In the genomic region with DNA sequence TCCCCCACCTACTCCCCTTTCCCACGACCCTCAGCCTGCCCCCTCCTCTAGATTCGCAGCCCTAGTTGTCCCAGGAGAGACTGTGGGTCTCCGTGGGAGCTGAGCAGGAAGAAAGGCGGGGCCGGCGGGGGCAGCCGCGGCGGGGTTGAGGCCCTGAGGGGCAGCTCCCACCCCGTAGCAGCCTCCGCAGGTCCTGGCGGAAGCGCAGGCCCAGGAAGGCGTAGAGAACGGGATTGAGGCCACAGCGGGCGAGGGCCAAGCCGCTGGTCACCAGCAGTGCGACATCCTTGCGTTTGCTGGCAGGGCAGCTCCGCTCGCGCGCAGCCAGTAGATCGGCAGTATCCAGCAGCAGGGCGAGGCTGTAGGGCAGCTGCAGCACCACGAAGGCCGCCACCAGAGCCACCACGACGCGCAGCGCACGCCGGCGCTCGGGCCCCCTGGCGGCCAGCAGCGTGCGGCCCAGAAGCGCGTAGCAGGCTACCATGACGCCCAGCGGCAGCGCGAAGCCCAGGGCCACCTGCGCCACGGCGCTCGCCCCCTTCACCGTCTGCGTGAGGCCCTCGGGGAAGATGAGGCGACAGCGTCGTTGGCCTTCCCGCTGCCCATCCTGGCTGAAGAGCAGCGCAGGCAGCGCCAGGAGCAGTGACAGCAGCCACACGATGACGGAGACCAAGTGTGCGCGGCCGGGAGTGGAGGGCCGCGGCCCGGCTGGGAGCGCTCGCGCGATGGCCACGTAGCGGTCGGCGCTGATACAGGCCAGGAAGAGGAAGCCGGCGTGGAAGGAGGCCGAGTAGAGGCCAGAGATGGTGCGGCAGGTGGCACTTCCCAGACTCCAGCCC, we compare ENCODE assay signal across 1 cellular context.
TF ChIP-seq lines count a peak whose summit lies in the region.

No MANE protein-coding gene starts in this region.

TF ChIP-seq in GM12878, 131 proteins besides CTCF, POLR2A, EP300 and RAD21 (continued from another document and continues in another):
- TF ChIP-seq, protein P1, sequence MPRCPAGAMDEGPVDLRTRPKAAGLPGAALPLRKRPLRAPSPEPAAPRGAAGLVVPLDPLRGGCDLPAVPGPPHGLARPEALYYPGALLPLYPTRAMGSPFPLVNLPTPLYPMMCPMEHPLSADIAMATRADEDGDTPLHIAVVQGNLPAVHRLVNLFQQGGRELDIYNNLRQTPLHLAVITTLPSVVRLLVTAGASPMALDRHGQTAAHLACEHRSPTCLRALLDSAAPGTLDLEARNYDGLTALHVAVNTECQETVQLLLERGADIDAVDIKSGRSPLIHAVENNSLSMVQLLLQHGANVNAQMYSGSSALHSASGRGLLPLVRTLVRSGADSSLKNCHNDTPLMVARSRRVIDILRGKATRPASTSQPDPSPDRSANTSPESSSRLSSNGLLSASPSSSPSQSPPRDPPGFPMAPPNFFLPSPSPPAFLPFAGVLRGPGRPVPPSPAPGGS (IDR thresholded peaks at IDR 0.05; ENCODE audit: borderline replicate concordance, insufficient read depth, low read depth, low read length, poor library complexity, severe bottlenecking) = no peak
- TF ChIP-seq FOS (IDR thresholded peaks at IDR 0.05; ENCODE audit: borderline replicate concordance, extremely low read depth, insufficient read length) (no peak), CBFB (IDR thresholded peaks at IDR 0.05; ENCODE audit: low read depth) (no peak), HCFC1 (IDR thresholded peaks at IDR 0.05; ENCODE audit: low read length) (peak; percentile 32), PAX5 (IDR thresholded peaks at IDR 0.05; ENCODE audit: borderline replicate concordance, low read depth, low read length) (peak; percentile 46; the same call in 1 of the 2 replicates), HDGF (IDR thresholded peaks at IDR 0.05) (peak; percentile 94), WRNIP1 (IDR thresholded peaks at IDR 0.05; ENCODE audit: borderline replicate concordance, low read depth, low read length) (no peak), PML (IDR thresholded peaks at IDR 0.05; ENCODE audit: low read length) (no peak), CBX5 (IDR thresholded peaks at IDR 0.05; ENCODE audit: low read depth) (no peak), HDAC2 (IDR thresholded peaks at IDR 0.05) (peak; percentile 80; the same call in 1 of the 2 replicates), EZH2 (IDR thresholded peaks at IDR 0.05; ENCODE audit: borderline replicate concordance, control insufficient read depth, low read depth, low read length) (no peak), SPI1 (IDR thresholded peaks at IDR 0.05; ENCODE audit: borderline replicate concordance, insufficient read depth, low read depth, low read length) (no peak), CEBPB (IDR thresholded peaks at IDR 0.05; ENCODE audit: borderline replicate concordance in 1 of 2, low read depth in 2 of 2, low read length in 2 of 2) (no peak), ZNF207 (IDR thresholded peaks at IDR 0.05; ENCODE audit: borderline replicate concordance) (0 out of 2 replicates have a peak, but pooled peaks have one; percentile 49), SP1 (IDR thresholded peaks at IDR 0.05; ENCODE audit: low read depth, low read length) (no peak), MXI1 (IDR thresholded peaks at IDR 0.05; ENCODE audit: low read depth, low read length) (peak; percentile 70), BRCA1 (IDR thresholded peaks at IDR 0.05; ENCODE audit: low read depth, low read length) (no peak), TARDBP (IDR thresholded peaks at IDR 0.05; ENCODE audit: borderline replicate concordance) (no peak), TCF12 (IDR thresholded peaks at IDR 0.05; ENCODE audit: low read depth, low read length) (peak; percentile 77), NFYA (IDR thresholded peaks at IDR 0.05; ENCODE audit: borderline replicate concordance, low read depth, low read length) (no peak), KDM1A (IDR thresholded peaks at IDR 0.05; ENCODE audit: borderline replicate concordance) (no peak), MYB (IDR thresholded peaks at IDR 0.05; ENCODE audit: borderline replicate concordance, low read depth, low read length) (no peak), FOXK2 (IDR thresholded peaks at IDR 0.05) (no peak), SMARCA5 (IDR thresholded peaks at IDR 0.05) (peak; percentile 99), TCF3 (IDR thresholded peaks at IDR 0.05; ENCODE audit: borderline replicate concordance, insufficient read depth, low read depth, low read length) (peak; percentile 86), HDAC6 (IDR thresholded peaks at IDR 0.05; ENCODE audit: unreplicated experiment) (peak; percentile 38), NFIC (IDR thresholded peaks at IDR 0.05; ENCODE audit: low read depth, low read length) (no peak), SREBF2 (IDR thresholded peaks at IDR 0.05; ENCODE audit: low read length) (no peak), BHLHE40 (IDR thresholded peaks at IDR 0.05; ENCODE audit: borderline replicate concordance in 1 of 2, low read depth in 2 of 2, low read length in 1 of 2) (peak; percentile 45 to 83; a peak in 3 of 4 replicates), ZNF274 (IDR thresholded peaks at IDR 0.05; ENCODE audit: insufficient read depth, insufficient read length) (no peak), ATF7 (IDR thresholded peaks at IDR 0.05; ENCODE audit: low read depth) (no peak), EED (IDR thresholded peaks at IDR 0.05; ENCODE audit: low read depth) (0 out of 2 replicates have a peak, but pooled peaks have one; percentile 19), EGR1 (IDR thresholded peaks at IDR 0.05; ENCODE audit: borderline replicate concordance in 1 of 2, low read depth in 2 of 2, low read length in 2 of 2) (0 out of 3 replicates have a peak, but pooled peaks of 1 of the 2 experiments have one; percentile 33), STAT3 (IDR thresholded peaks at IDR 0.05; ENCODE audit: low read depth, low read length) (no peak), SREBF1 (IDR thresholded peaks at IDR 0.05; ENCODE audit: low read length) (no peak), IKZF2 (IDR thresholded peaks at IDR 0.05) (peak; percentile 70 to 73), MTA2 (IDR thresholded peaks at IDR 0.05; ENCODE audit: low read depth) (peak; percentile 37; the same call in 1 of the 2 replicates), NR2F1 (conservative IDR thresholded peaks at IDR 0.05) (no peak; the same call in none of the 2 replicates), TBL1XR1 (IDR thresholded peaks at IDR 0.05; ENCODE audit: low read depth, low read length) (no peak), IRF4 (IDR thresholded peaks at IDR 0.05; ENCODE audit: low read depth, low read length) (peak; percentile 19; the same call in 1 of the 2 replicates), MEF2A (IDR thresholded peaks at IDR 0.05; ENCODE audit: insufficient read depth, low read depth, low read length) (0 out of 2 replicates have a peak, but pooled peaks have one; percentile 48), CREB1 (IDR thresholded peaks at IDR 0.05; ENCODE audit: low read depth) (no peak), ESRRA (IDR thresholded peaks at IDR 0.05; ENCODE audit: low read length) (no peak), ZNF217 (IDR thresholded peaks at IDR 0.05) (peak; percentile 78)
- TF ChIP-seq, protein P2, sequence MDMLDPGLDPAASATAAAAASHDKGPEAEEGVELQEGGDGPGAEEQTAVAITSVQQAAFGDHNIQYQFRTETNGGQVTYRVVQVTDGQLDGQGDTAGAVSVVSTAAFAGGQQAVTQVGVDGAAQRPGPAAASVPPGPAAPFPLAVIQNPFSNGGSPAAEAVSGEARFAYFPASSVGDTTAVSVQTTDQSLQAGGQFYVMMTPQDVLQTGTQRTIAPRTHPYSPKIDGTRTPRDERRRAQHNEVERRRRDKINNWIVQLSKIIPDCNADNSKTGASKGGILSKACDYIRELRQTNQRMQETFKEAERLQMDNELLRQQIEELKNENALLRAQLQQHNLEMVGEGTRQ (IDR thresholded peaks at IDR 0.05; ENCODE audit: borderline replicate concordance, low read depth, low read length) = no peak
- TF ChIP-seq, protein P3, sequence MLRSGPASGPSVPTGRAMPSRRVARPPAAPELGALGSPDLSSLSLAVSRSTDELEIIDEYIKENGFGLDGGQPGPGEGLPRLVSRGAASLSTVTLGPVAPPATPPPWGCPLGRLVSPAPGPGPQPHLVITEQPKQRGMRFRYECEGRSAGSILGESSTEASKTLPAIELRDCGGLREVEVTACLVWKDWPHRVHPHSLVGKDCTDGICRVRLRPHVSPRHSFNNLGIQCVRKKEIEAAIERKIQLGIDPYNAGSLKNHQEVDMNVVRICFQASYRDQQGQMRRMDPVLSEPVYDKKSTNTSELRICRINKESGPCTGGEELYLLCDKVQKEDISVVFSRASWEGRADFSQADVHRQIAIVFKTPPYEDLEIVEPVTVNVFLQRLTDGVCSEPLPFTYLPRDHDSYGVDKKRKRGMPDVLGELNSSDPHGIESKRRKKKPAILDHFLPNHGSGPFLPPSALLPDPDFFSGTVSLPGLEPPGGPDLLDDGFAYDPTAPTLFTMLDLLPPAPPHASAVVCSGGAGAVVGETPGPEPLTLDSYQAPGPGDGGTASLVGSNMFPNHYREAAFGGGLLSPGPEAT (IDR thresholded peaks at IDR 0.05; ENCODE audit: low read depth) = peak; percentile 54; the same call in 1 of the 2 replicates
- TF ChIP-seq, protein P4, sequence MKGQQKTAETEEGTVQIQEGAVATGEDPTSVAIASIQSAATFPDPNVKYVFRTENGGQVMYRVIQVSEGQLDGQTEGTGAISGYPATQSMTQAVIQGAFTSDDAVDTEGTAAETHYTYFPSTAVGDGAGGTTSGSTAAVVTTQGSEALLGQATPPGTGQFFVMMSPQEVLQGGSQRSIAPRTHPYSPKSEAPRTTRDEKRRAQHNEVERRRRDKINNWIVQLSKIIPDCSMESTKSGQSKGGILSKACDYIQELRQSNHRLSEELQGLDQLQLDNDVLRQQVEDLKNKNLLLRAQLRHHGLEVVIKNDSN (IDR thresholded peaks at IDR 0.05; ENCODE audit: borderline replicate concordance, extremely low read length, insufficient read depth, low read depth, low read length) = no peak
- TF ChIP-seq, protein P5, sequence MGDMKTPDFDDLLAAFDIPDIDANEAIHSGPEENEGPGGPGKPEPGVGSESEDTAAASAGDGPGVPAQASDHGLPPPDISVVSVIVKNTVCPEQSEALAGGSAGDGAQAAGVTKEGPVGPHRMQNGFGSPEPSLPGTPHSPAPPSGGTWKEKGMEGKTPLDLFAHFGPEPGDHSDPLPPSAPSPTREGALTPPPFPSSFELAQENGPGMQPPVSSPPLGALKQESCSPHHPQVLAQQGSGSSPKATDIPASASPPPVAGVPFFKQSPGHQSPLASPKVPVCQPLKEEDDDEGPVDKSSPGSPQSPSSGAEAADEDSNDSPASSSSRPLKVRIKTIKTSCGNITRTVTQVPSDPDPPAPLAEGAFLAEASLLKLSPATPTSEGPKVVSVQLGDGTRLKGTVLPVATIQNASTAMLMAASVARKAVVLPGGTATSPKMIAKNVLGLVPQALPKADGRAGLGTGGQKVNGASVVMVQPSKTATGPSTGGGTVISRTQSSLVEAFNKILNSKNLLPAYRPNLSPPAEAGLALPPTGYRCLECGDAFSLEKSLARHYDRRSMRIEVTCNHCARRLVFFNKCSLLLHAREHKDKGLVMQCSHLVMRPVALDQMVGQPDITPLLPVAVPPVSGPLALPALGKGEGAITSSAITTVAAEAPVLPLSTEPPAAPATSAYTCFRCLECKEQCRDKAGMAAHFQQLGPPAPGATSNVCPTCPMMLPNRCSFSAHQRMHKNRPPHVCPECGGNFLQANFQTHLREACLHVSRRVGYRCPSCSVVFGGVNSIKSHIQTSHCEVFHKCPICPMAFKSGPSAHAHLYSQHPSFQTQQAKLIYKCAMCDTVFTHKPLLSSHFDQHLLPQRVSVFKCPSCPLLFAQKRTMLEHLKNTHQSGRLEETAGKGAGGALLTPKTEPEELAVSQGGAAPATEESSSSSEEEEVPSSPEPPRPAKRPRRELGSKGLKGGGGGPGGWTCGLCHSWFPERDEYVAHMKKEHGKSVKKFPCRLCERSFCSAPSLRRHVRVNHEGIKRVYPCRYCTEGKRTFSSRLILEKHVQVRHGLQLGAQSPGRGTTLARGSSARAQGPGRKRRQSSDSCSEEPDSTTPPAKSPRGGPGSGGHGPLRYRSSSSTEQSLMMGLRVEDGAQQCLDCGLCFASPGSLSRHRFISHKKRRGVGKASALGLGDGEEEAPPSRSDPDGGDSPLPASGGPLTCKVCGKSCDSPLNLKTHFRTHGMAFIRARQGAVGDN (IDR thresholded peaks at IDR 0.05) = peak; percentile 99
- TF ChIP-seq, protein P6, sequence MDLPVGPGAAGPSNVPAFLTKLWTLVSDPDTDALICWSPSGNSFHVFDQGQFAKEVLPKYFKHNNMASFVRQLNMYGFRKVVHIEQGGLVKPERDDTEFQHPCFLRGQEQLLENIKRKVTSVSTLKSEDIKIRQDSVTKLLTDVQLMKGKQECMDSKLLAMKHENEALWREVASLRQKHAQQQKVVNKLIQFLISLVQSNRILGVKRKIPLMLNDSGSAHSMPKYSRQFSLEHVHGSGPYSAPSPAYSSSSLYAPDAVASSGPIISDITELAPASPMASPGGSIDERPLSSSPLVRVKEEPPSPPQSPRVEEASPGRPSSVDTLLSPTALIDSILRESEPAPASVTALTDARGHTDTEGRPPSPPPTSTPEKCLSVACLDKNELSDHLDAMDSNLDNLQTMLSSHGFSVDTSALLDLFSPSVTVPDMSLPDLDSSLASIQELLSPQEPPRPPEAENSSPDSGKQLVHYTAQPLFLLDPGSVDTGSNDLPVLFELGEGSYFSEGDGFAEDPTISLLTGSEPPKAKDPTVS (IDR thresholded peaks at IDR 0.05; ENCODE audit: low read depth, low read length) = no peak
- TF ChIP-seq, protein P7, sequence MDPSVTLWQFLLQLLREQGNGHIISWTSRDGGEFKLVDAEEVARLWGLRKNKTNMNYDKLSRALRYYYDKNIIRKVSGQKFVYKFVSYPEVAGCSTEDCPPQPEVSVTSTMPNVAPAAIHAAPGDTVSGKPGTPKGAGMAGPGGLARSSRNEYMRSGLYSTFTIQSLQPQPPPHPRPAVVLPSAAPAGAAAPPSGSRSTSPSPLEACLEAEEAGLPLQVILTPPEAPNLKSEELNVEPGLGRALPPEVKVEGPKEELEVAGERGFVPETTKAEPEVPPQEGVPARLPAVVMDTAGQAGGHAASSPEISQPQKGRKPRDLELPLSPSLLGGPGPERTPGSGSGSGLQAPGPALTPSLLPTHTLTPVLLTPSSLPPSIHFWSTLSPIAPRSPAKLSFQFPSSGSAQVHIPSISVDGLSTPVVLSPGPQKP (IDR thresholded peaks at IDR 0.05; ENCODE audit: low read depth, low read length) = no peak
- TF ChIP-seq, protein P8, sequence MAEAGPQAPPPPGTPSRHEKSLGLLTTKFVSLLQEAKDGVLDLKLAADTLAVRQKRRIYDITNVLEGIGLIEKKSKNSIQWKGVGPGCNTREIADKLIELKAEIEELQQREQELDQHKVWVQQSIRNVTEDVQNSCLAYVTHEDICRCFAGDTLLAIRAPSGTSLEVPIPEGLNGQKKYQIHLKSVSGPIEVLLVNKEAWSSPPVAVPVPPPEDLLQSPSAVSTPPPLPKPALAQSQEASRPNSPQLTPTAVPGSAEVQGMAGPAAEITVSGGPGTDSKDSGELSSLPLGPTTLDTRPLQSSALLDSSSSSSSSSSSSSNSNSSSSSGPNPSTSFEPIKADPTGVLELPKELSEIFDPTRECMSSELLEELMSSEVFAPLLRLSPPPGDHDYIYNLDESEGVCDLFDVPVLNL (IDR thresholded peaks at IDR 0.05; ENCODE audit: low read depth, low read length) = no peak
- TF ChIP-seq, protein P9, sequence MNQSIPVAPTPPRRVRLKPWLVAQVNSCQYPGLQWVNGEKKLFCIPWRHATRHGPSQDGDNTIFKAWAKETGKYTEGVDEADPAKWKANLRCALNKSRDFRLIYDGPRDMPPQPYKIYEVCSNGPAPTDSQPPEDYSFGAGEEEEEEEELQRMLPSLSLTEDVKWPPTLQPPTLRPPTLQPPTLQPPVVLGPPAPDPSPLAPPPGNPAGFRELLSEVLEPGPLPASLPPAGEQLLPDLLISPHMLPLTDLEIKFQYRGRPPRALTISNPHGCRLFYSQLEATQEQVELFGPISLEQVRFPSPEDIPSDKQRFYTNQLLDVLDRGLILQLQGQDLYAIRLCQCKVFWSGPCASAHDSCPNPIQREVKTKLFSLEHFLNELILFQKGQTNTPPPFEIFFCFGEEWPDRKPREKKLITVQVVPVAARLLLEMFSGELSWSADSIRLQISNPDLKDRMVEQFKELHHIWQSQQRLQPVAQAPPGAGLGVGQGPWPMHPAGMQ (IDR thresholded peaks at IDR 0.05; ENCODE audit: borderline replicate concordance) = no peak
